Comparison of ENCODE assay signal across 1 cellular context in the genomic region with DNA sequence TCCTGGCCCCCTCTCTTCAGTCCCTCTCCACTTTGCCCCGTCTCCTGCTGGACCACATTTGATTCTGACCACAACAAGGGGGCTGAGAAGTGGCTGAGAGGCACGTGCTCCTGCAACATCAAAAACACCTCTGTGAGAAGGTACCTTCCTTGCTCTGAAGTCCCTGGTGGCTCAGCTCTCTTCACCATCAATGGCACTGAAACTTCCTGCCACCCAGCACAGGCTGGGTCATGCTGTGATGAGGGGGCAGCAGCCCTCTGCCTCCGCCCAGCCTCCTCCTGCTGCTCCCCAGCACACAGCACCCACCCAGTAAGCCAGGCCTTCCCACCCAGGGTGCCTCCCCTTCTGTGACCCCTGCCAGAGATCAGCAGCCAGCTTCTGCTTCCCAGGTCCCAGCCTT.
TF ChIP-seq lines count a peak whose summit lies in the region.

No MANE protein-coding gene starts in this region.

TF ChIP-seq in H1, 55 proteins besides CTCF, POLR2A, EP300 and RAD21:
- no peak for TF ChIP-seq POLR2AphosphoS5 (IDR thresholded peaks at IDR 0.05; ENCODE audit: low read depth, low read length)
- TF ChIP-seq CBX5 (IDR thresholded peaks at IDR 0.05; ENCODE audit: low read depth, low read length), result no peak
- no peak for TF ChIP-seq SP2 (IDR thresholded peaks at IDR 0.05; ENCODE audit: low read length)
- no peak for TF ChIP-seq JUN (IDR thresholded peaks at IDR 0.05; ENCODE audit: low read depth, low read length)
- TF ChIP-seq, protein P1, sequence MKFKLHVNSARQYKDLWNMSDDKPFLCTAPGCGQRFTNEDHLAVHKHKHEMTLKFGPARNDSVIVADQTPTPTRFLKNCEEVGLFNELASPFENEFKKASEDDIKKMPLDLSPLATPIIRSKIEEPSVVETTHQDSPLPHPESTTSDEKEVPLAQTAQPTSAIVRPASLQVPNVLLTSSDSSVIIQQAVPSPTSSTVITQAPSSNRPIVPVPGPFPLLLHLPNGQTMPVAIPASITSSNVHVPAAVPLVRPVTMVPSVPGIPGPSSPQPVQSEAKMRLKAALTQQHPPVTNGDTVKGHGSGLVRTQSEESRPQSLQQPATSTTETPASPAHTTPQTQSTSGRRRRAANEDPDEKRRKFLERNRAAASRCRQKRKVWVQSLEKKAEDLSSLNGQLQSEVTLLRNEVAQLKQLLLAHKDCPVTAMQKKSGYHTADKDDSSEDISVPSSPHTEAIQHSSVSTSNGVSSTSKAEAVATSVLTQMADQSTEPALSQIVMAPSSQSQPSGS (IDR thresholded peaks at IDR 0.05; ENCODE audit: low read length), result no peak
- TF ChIP-seq, protein P2, sequence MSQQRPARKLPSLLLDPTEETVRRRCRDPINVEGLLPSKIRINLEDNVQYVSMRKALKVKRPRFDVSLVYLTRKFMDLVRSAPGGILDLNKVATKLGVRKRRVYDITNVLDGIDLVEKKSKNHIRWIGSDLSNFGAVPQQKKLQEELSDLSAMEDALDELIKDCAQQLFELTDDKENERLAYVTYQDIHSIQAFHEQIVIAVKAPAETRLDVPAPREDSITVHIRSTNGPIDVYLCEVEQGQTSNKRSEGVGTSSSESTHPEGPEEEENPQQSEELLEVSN (IDR thresholded peaks at IDR 0.05), result no peak
